ENCODE assay signal across 10 cellular contexts in the genomic region with DNA sequence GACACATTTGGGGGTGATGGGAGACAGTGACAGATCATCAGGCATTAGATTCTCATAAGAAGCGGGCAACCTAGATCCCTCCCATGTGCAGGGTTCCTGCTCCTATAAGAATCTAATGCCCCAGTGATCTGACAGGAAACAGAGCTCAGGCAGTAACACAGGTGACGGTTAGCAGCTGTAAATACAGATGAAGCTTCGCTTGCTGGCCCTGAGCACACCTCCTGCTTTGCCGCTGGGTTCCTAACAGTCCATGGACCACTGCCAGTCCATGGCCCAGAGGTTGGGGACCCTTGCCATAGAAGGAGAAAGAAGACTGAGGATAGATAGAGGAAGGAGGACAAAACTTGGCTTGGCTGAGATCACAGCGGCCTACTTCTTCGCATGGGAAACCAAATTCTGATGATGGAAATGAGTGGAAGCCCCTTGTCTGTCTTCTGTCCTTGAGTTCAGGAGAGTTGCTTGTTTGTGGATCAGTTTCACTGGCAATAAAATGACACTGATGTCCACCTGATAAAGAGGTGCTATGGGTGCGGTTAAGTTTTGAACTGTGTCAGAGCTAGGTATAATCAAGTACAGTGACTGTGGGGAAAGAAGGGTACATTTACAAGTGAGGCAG. TPM values are rescaled to one million over a fixed set of nuclear protein-coding genes. Genes with fewer than 3 reads are reported as not detected.
DNase-seq lines count a peak whose midpoint lies in the region; ATAC-seq and TF ChIP-seq lines count a peak whose summit lies in the region.
"Had no signal": no experiment of that assay in that cellular context is flagged by ENCODE, and none has a peak within 500 bp of the region (broad histone marks: within the 10 kb centered on the region; RNA-seq: fewer than 3 reads in every experiment).

No MANE protein-coding gene starts in this region.

- peak overlapping the region; percentile 97 for H3K4me3 Mint-ChIP-seq in activated naive CD4-positive, alpha-beta T cell treated with anti-CD3 and anti-CD28 coated beads for 36 hours
- peak overlapping the region; percentile 98 for H3K4me3 Mint-ChIP-seq in activated B cell treated with CpG ODN at 0.5 μM for 24 hours

- intact Hi-C loops in activated naive CD4-positive, alpha-beta T cell treated with anti-CD3 and anti-CD28 coated beads for 36 hours (cut with micrococcal nuclease): loop anchor here (1.0 to 10.0 kb wide), 5 partner anchors 35 to 1477 kb away; partner anchors contain the start of genes CAMK2D and LARP7
- intact Hi-C loops in activated B cell treated with CpG ODN at 0.5 μM for 24 hours (cut with micrococcal nuclease): loop anchor here (1.0 to 5.0 kb wide), 3 partner anchors 8 to 1475 kb away; partner anchors contain the start of genes CAMK2D and FAM241A

- WGBS in thymus: 86% methylated on average over 7 of the region's 7 CpGs

- peak; percentile 55 for DNase-seq in activated naive CD4-positive, alpha-beta T cell treated with anti-CD3 and anti-CD28 coated beads for 36 hours
- no peak for DNase-seq in activated naive CD4-positive, alpha-beta T cell treated with anti-CD3 and anti-CD28 coated beads, Interleukin-2, amount 50 U/mL, for 16 hours
- DNase-seq in activated B cell treated with CpG ODN at 0.5 μM for 24 hours: no peak
- DNase-seq in MV-4-11 (lab: John Stamatoyannopoulos, UW): no peak
- DNase-seq in NCI-H82 treated with DMSO at 0.1 percent for 48 hours (lab: John Stamatoyannopoulos, UW; ENCODE audit: unreplicated experiment): no peak
- DNase-seq: NCI-H2107 had no signal

- peak; percentile 22 for ATAC-seq in HG02798 (IDR thresholded peaks at IDR 0.05; ENCODE audit: poor library complexity, unreplicated experiment)
- ATAC-seq in activated B cell treated with CpG ODN at 0.5 μM for 24 hours (ENCODE audit: low read depth): peak; percentile 15
- no peak for ATAC-seq in HG02884 (IDR thresholded peaks at IDR 0.05; ENCODE audit: unreplicated experiment)

- H3K36me3 ChIP-seq in thymus (ENCODE audit: control insufficient read depth, insufficient read depth): peaks cover 4% of the 10 kb centered on the region
- H3K36me3 ChIP-seq: cardiac muscle cell had no signal

- H3K9me3 Mint-ChIP-seq in activated naive CD4-positive, alpha-beta T cell treated with anti-CD3 and anti-CD28 coated beads for 36 hours: peaks cover 5% of the 10 kb centered on the region
- H3K9me3 Mint-ChIP-seq in activated B cell treated with CpG ODN at 0.5 μM for 24 hours: no peaks in the 10 kb centered on the region

- no peaks in the 10 kb centered on the region for H3K9me3 ChIP-seq in thymus (ENCODE audit: control insufficient read depth)

- peaks cover 14% of the 10 kb centered on the region for H3K4me1 ChIP-seq in thymus (ENCODE audit: control insufficient read depth, insufficient read depth, low read length)

- H3K27me3 Mint-ChIP-seq in activated naive CD4-positive, alpha-beta T cell treated with anti-CD3 and anti-CD28 coated beads for 36 hours (ENCODE audit: low read depth): no peaks in the 10 kb centered on the region
- no peaks in the 10 kb centered on the region for H3K27me3 Mint-ChIP-seq in activated B cell treated with CpG ODN at 0.5 μM for 24 hours

- TF ChIP-seq CTCF in activated B cell treated with CpG ODN at 0.5 μM for 24 hours (IDR thresholded peaks at IDR 0.05): no peak

- peaks cover 37% of the 10 kb centered on the region for H3K36me3 Mint-ChIP-seq in activated naive CD4-positive, alpha-beta T cell treated with anti-CD3 and anti-CD28 coated beads for 36 hours (ENCODE audit: low read depth)
- peaks cover 20% of the 10 kb centered on the region for H3K36me3 Mint-ChIP-seq in activated B cell treated with CpG ODN at 0.5 μM for 24 hours (ENCODE audit: low read depth)

- peak overlapping the region; percentile 97 for H3K27ac Mint-ChIP-seq in activated naive CD4-positive, alpha-beta T cell treated with anti-CD3 and anti-CD28 coated beads for 36 hours
- H3K27ac Mint-ChIP-seq in activated B cell treated with CpG ODN at 0.5 μM for 24 hours: peak overlapping the region; percentile 98

- H3K27me3 ChIP-seq in thymus (ENCODE audit: control insufficient read depth, insufficient read depth): no peaks in the 10 kb centered on the region
- H3K27me3 ChIP-seq: cardiac muscle cell had no signal

- POLR2A ChIA-PET in activated B cell treated with CpG ODN at 0.5 μM for 24 hours (lab: Charles Lee): interaction anchor here (0.6 to 4.6 kb wide), 9 partner anchors 9 to 220 kb away, joined by 3 to 59 read pairs (median 6); partner anchors contain the start of genes ALPK1 and AP1AR

- H3K27ac ChIP-seq in thymus (ENCODE audit: low read depth): peak overlapping the region; percentile 65
- H3K27ac ChIP-seq: cardiac muscle cell had no signal

- H3K4me1 Mint-ChIP-seq in activated naive CD4-positive, alpha-beta T cell treated with anti-CD3 and anti-CD28 coated beads for 36 hours (ENCODE audit: low read depth): peaks cover 57% of the 10 kb centered on the region
- H3K4me1 Mint-ChIP-seq in activated B cell treated with CpG ODN at 0.5 μM for 24 hours: peaks cover 70% of the 10 kb centered on the region

- H3K4me3 ChIP-seq in thymus (ENCODE audit: low read length): no peak overlapping the region
- H3K4me3 ChIP-seq: cardiac muscle cell had no signal

- CTCF ChIA-PET in activated naive CD4-positive, alpha-beta T cell treated with anti-CD3 and anti-CD28 coated beads for 36 hours (lab: Charles Lee): interaction anchor here (0.6 to 2.5 kb wide), 8 partner anchors 12 to 237 kb away, joined by 3 to 14 read pairs (median 3); no protein-coding TSS in a partner anchor
- CTCF ChIA-PET in activated B cell treated with CpG ODN at 0.5 μM for 24 hours (lab: Charles Lee): interaction anchor here (0.6 to 1.6 kb wide), 4 partner anchors 25 to 55 kb away, joined by 3 to 5 read pairs (median 4); no protein-coding TSS in a partner anchor

RNA-seq across cellular contexts. Expression of gene TIFA, which starts 1.7 kb away (rescaled TPM):
- 10 to 100 TPM; 60.4 to 65.4 TPM for total RNA-seq in activated naive CD4-positive, alpha-beta T cell treated with anti-CD3 and anti-CD28 coated beads for 36 hours
- 36.4 and 43.4 TPM in 2 replicates for total RNA-seq in activated B cell treated with CpG ODN at 0.5 μM for 24 hours
- polyA plus RNA-seq in thymus: 14.1 TPM

RNA-seq across cellular contexts. Expression of gene ALPK1, which starts 9.8 kb away (rescaled TPM):
- total RNA-seq in activated naive CD4-positive, alpha-beta T cell treated with anti-CD3 and anti-CD28 coated beads for 36 hours: 10 to 100 TPM; 38.8 to 39.9 TPM
- total RNA-seq in activated B cell treated with CpG ODN at 0.5 μM for 24 hours: 23.1 and 26.7 TPM in 2 replicates
- 16.6 TPM for polyA plus RNA-seq in thymus

RNA-seq across cellular contexts. Expression of gene AP1AR, which starts 55.8 kb away (rescaled TPM):
- total RNA-seq in activated naive CD4-positive, alpha-beta T cell treated with anti-CD3 and anti-CD28 coated beads for 36 hours: 10 to 100 TPM; 14.7 to 15.2 TPM
- 20.1 and 24.3 TPM in 2 replicates for total RNA-seq in activated B cell treated with CpG ODN at 0.5 μM for 24 hours
- 21.1 TPM for polyA plus RNA-seq in thymus
